Comparison of ENCODE assay signal across 10 cellular contexts in the genomic region with DNA sequence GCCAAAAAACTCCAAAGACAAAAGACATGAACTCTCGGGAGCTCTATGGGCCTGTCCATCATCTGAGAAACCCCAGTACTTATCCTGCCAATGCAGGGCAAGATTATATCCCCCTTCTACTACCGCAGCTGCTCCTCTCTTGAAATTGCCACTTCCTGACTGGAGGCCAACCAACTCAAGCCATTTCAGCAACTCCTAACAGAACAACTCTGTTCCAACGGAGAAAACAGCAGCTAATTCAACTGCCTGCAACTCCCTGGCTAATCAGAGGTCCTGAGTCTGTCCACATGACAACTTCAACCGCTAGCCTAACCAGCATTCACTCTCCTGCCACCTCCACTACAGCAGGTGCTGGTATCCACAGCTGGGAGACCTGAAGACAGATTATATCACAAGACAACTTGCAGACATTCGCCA. TPM values are rescaled to one million over a fixed set of nuclear protein-coding genes. Genes with fewer than 3 reads are reported as not detected.
DNase-seq lines count a peak whose midpoint lies in the region; ATAC-seq and TF ChIP-seq lines count a peak whose summit lies in the region.
"Had no signal": no experiment of that assay in that cellular context is flagged by ENCODE, and none has a peak within 500 bp of the region (broad histone marks: within the 10 kb centered on the region; RNA-seq: fewer than 3 reads in every experiment).

No MANE protein-coding gene starts in this region.

- H3K9me3 ChIP-seq in naive thymus-derived CD4-positive, alpha-beta T cell (ENCODE audit: control insufficient read depth in 2 of 3, low read length in 3 of 3): peaks cover 0 to 9% (median 6%) of the 10 kb centered on the region in 3 experiments

- POLR2A ChIA-PET in activated CD8-positive, alpha-beta T cell treated with anti-CD3 and anti-CD28 coated beads, Interleukin-2, amount 10 ng/mL, durations not matched to agents 7 days and 5 days (lab: Charles Lee): interaction anchor here (0.7 to 1.1 kb wide), 2 partner anchors 25 to 226 kb away, joined by 3 to 4 read pairs; no protein-coding TSS in a partner anchor
- POLR2A ChIA-PET in naive thymus-derived CD4-positive, alpha-beta T cell (lab: Charles Lee): no interaction called here

- peak; percentile 24 for DNase-seq in activated CD8-positive, alpha-beta T cell treated with anti-CD3 and anti-CD28 coated beads, Interleukin-2, amount 10 ng/mL, durations not matched to agents 7 days and 5 days
- peak in 1 of 9 donors; percentile 5 for DNase-seq in naive thymus-derived CD4-positive, alpha-beta T cell
- DNase-seq in osteocyte (ENCODE audit: extremely low spot score, unreplicated experiment) (no peak), LoVo (ENCODE audit: low spot score) (no peak), ACHN (no peak)
- DNase-seq: NCI-H1436 treated with DMSO at 0.1 percent for 48 hours had no signal

- H3K27ac Mint-ChIP-seq in activated CD8-positive, alpha-beta T cell treated with anti-CD3 and anti-CD28 coated beads, Interleukin-2, amount 10 ng/mL, durations not matched to agents 7 days and 5 days: peak overlapping the region; percentile 43
- peak overlapping the region in 5 of 9 donors; percentile 4 to 51 (median 25) for H3K27ac Mint-ChIP-seq in naive thymus-derived CD4-positive, alpha-beta T cell
- no peak overlapping the region for H3K27ac Mint-ChIP-seq in osteocyte (ENCODE audit: unreplicated experiment)

- H3K27me3 ChIP-seq in naive thymus-derived CD4-positive, alpha-beta T cell (ENCODE audit: control insufficient read depth in 2 of 2, insufficient read depth in 2 of 2, low read length in 2 of 2): no peaks in the 10 kb centered on the region
- H3K27me3 ChIP-seq: SJSA1 had no signal

- no peak for TF ChIP-seq CTCF in osteocyte (IDR thresholded peaks at IDR 0.05)

- H3K9me3 Mint-ChIP-seq in activated CD8-positive, alpha-beta T cell treated with anti-CD3 and anti-CD28 coated beads, Interleukin-2, amount 10 ng/mL, durations not matched to agents 7 days and 5 days (ENCODE audit: insufficient read depth): peaks cover 23% of the 10 kb centered on the region
- H3K9me3 Mint-ChIP-seq in naive thymus-derived CD4-positive, alpha-beta T cell: peaks cover 7 to 40% (median 23%) of the 10 kb centered on the region in 11 donors
- peaks cover 25% of the 10 kb centered on the region for H3K9me3 Mint-ChIP-seq in osteocyte (ENCODE audit: unreplicated experiment)

- H3K36me3 Mint-ChIP-seq in activated CD8-positive, alpha-beta T cell treated with anti-CD3 and anti-CD28 coated beads, Interleukin-2, amount 10 ng/mL, durations not matched to agents 7 days and 5 days (ENCODE audit: low read depth): peaks cover 39% of the 10 kb centered on the region
- H3K36me3 Mint-ChIP-seq in naive thymus-derived CD4-positive, alpha-beta T cell: peaks cover 9 to 47% (median 38%) of the 10 kb centered on the region in 5 donors
- H3K36me3 Mint-ChIP-seq in osteocyte (ENCODE audit: unreplicated experiment): peaks cover 4% of the 10 kb centered on the region

- ATAC-seq in GM18517 (IDR thresholded peaks at IDR 0.05; ENCODE audit: unreplicated experiment) (peak; percentile 63), HG03139 (IDR thresholded peaks at IDR 0.05; ENCODE audit: unreplicated experiment) (peak; percentile 68), GM21515 (IDR thresholded peaks at IDR 0.05; ENCODE audit: unreplicated experiment) (no peak)
- ATAC-seq in activated CD8-positive, alpha-beta T cell treated with anti-CD3 and anti-CD28 coated beads, Interleukin-2, amount 10 ng/mL, durations not matched to agents 7 days and 5 days: peak; percentile 61
- no peak for ATAC-seq in naive thymus-derived CD4-positive, alpha-beta T cell

- intact Hi-C loops in naive thymus-derived CD4-positive, alpha-beta T cell (cut with micrococcal nuclease): no loop called here

- no peak overlapping the region for H3K27ac ChIP-seq in naive thymus-derived CD4-positive, alpha-beta T cell (ENCODE audit: low read depth, low read length)
- H3K27ac ChIP-seq: SJSA1 had no signal

- H3K27me3 Mint-ChIP-seq in activated CD8-positive, alpha-beta T cell treated with anti-CD3 and anti-CD28 coated beads, Interleukin-2, amount 10 ng/mL, durations not matched to agents 7 days and 5 days (ENCODE audit: low read depth): no peaks in the 10 kb centered on the region
- H3K27me3 Mint-ChIP-seq in naive thymus-derived CD4-positive, alpha-beta T cell: no peaks in the 10 kb centered on the region
- H3K27me3 Mint-ChIP-seq in osteocyte (ENCODE audit: unreplicated experiment): no peaks in the 10 kb centered on the region

- no peaks in the 10 kb centered on the region for H3K36me3 ChIP-seq in naive thymus-derived CD4-positive, alpha-beta T cell (ENCODE audit: control insufficient read depth in 2 of 3, insufficient read depth in 3 of 3, low read length in 3 of 3)
- H3K36me3 ChIP-seq: SJSA1 had no signal

- no peak overlapping the region for H3K4me3 ChIP-seq in naive thymus-derived CD4-positive, alpha-beta T cell (ENCODE audit: low read length)
- H3K4me3 ChIP-seq: SJSA1 had no signal

- peaks cover 0 to 9% of the 10 kb centered on the region in 2 donors for H3K4me1 ChIP-seq in naive thymus-derived CD4-positive, alpha-beta T cell (ENCODE audit: control insufficient read depth in 2 of 2, insufficient read depth in 2 of 2, low read length in 2 of 2)
- H3K4me1 ChIP-seq: SJSA1 had no signal

- no peak overlapping the region for H3K4me3 Mint-ChIP-seq in activated CD8-positive, alpha-beta T cell treated with anti-CD3 and anti-CD28 coated beads, Interleukin-2, amount 10 ng/mL, durations not matched to agents 7 days and 5 days
- peak overlapping the region in 4 of 10 donors; percentile 9 to 35 (median 25) for H3K4me3 Mint-ChIP-seq in naive thymus-derived CD4-positive, alpha-beta T cell
- no peak overlapping the region for H3K4me3 Mint-ChIP-seq in osteocyte (ENCODE audit: unreplicated experiment)

- in situ Hi-C loops in ACHN (cut with HindIII; ENCODE audit: low pct_ligation_motif_present, low pct_unique_long_range_greater_than_20kb, low sequenced_read_pairs): no loop called here

- peaks cover 15% of the 10 kb centered on the region for H3K4me1 Mint-ChIP-seq in activated CD8-positive, alpha-beta T cell treated with anti-CD3 and anti-CD28 coated beads, Interleukin-2, amount 10 ng/mL, durations not matched to agents 7 days and 5 days (ENCODE audit: low read depth)
- peaks cover 16 to 31% (median 23%) of the 10 kb centered on the region in 7 donors for H3K4me1 Mint-ChIP-seq in naive thymus-derived CD4-positive, alpha-beta T cell
- H3K4me1 Mint-ChIP-seq in osteocyte (ENCODE audit: unreplicated experiment): peaks cover 5% of the 10 kb centered on the region

- CTCF ChIA-PET in activated CD8-positive, alpha-beta T cell treated with anti-CD3 and anti-CD28 coated beads, Interleukin-2, amount 10 ng/mL, durations not matched to agents 7 days and 5 days (lab: Charles Lee): interaction anchor here (1.1 kb wide), 1 partner anchor 292 kb away, joined by 3 read pairs; no protein-coding TSS in a partner anchor
- CTCF ChIA-PET in naive thymus-derived CD4-positive, alpha-beta T cell (lab: Charles Lee): interaction anchor here (0.8 kb wide), 1 partner anchor 21 kb away, joined by 7 read pairs; no protein-coding TSS in a partner anchor

RNA-seq across cellular contexts. Expression of gene CEP83, which starts 24.1 kb away (rescaled TPM):
- 10 to 100 TPM; 23.4 to 23.9 TPM for total RNA-seq in activated CD8-positive, alpha-beta T cell treated with anti-CD3 and anti-CD28 coated beads, Interleukin-2, amount 10 ng/mL, durations not matched to agents 7 days and 5 days
- 10 to 100 TPM; 12.8 to 22.7 (median 16.8) TPM for total RNA-seq in naive thymus-derived CD4-positive, alpha-beta T cell
- polyA plus RNA-seq in naive thymus-derived CD4-positive, alpha-beta T cell: 1 to 10 TPM; 4.7 TPM
- total RNA-seq in osteocyte: 11.2 and 13.1 TPM in 2 replicates

Comparison
In these comparisons a context has a peak if more than half of its experiments do, and no peak if none do; other contexts are left out.
1. ATAC-seq: peak in GM18517 (single experiment), HG03139 (single experiment) and activated CD8-positive, alpha-beta T cell treated with anti-CD3 and anti-CD28 coated beads, Interleukin-2, amount 10 ng/mL, durations not matched to agents 7 days and 5 days (single experiment); none in naive thymus-derived CD4-positive, alpha-beta T cell (single experiment) and GM21515 (single experiment).